In genomic region chr2:28452534-28453081, GRCh38 we compare ENCODE assay signal across 8 cellular contexts. TPM values are rescaled to one million over a fixed set of nuclear protein-coding genes. Genes with fewer than 3 reads are reported as not detected.
A peak's percentile ranks its signal among the peaks of the same experiment; 100 is the strongest.
DNase-seq lines count a peak whose midpoint lies in the region; ATAC-seq and TF ChIP-seq lines count a peak whose summit lies in the region.

No MANE protein-coding gene starts in this region.

- TF ChIP-seq CTCF in Caco-2 (IDR thresholded peaks at IDR 0.05; ENCODE audit: insufficient read depth in 1 of 2, low read depth in 1 of 2, low read length in 1 of 2, severe bottlenecking in 1 of 2, unreplicated experiment in 1 of 2) (peak; percentile 90 to 94), HFFc6 (IDR thresholded peaks at IDR 0.05) (peak; percentile 95), psoas muscle (IDR thresholded peaks at IDR 0.05) (peak; percentile 90)

- H3K27ac ChIP-seq in SJCRH30 (no peak overlapping the region), psoas muscle (no peak overlapping the region)

- POLR2A ChIA-PET in Caco-2 (lab: Charles Lee): no interaction called here

- no peaks in the 10 kb centered on the region for H3K36me3 Mint-ChIP-seq in Caco-2 (ENCODE audit: insufficient read depth, unreplicated experiment)
- H3K36me3 Mint-ChIP-seq in HFFc6 (ENCODE audit: low read depth): no peaks in the 10 kb centered on the region

- H3K4me1 ChIP-seq in Caco-2: 0 out of 2 replicates have a peak, but pooled peaks cover 4% of the 10 kb centered on the region
- 0 out of 2 replicates have a peak, but pooled peaks cover 3% of the 10 kb centered on the region for H3K4me1 ChIP-seq in SJCRH30
- H3K4me1 ChIP-seq in psoas muscle: no peaks in the 10 kb centered on the region

- H3K4me1 Mint-ChIP-seq in Caco-2 (ENCODE audit: low read depth, unreplicated experiment) (peaks cover 13% of the 10 kb centered on the region), HFFc6 (ENCODE audit: low read depth) (peaks cover 67% of the 10 kb centered on the region)

- intact Hi-C loops in Caco-2 (cut with micrococcal nuclease; ENCODE audit: unreplicated experiment): loop anchor here (1.0 to 5.0 kb wide), 3 partner anchors 33 to 749 kb away; no protein-coding TSS in a partner anchor
- intact Hi-C loops in Right ventricle myocardium superior (cut with DNase I): loop anchor here (5.0 kb wide), 2 partner anchors 695 to 750 kb away; no protein-coding TSS in a partner anchor
- intact Hi-C loops in psoas muscle (cut with DNase I): loop anchor here (1.0 to 5.0 kb wide), 4 partner anchors 698 to 750 kb away; no protein-coding TSS in a partner anchor

- no peak overlapping the region for H3K4me3 Mint-ChIP-seq in Caco-2 (ENCODE audit: unreplicated experiment)
- no peak overlapping the region for H3K4me3 Mint-ChIP-seq in HFFc6

- ATAC-seq in Right ventricle myocardium superior (ENCODE audit: poor library complexity): peak; percentile 92
- ATAC-seq in psoas muscle: peak; percentile 90 to 95 (median 94)
- ATAC-seq in HG03045 (IDR thresholded peaks at IDR 0.05; ENCODE audit: unreplicated experiment): no peak

- WGBS in psoas muscle, 3 donors: 37 to 42% (median 39%) methylated on average over 7 of the region's 7 CpGs

- H3K9me3 Mint-ChIP-seq in Caco-2 (ENCODE audit: unreplicated experiment) (no peaks in the 10 kb centered on the region), HFFc6 (no peaks in the 10 kb centered on the region)

- H3K27me3 Mint-ChIP-seq in Caco-2 (ENCODE audit: insufficient read depth, unreplicated experiment) (no peaks in the 10 kb centered on the region), HFFc6 (ENCODE audit: insufficient read depth) (no peaks in the 10 kb centered on the region; the same call in 1 of the 2 replicates)

- H3K27me3 ChIP-seq in Caco-2 (replicated peaks; ENCODE audit: control insufficient read depth, insufficient read depth, low read length) (no peaks in the 10 kb centered on the region), SJCRH30 (no peaks in the 10 kb centered on the region), psoas muscle (ENCODE audit: insufficient read depth in 3 of 3, low read length in 2 of 3) (no peaks in the 10 kb centered on the region)

- CTCF ChIA-PET in Caco-2 (lab: Charles Lee): interaction anchor here (1.4 kb wide), 1 partner anchor 33 kb away, joined by 3 read pairs; no protein-coding TSS in a partner anchor

- DNase-seq in Caco-2 (peak; percentile 72 to 84), HFFc6 (peak; percentile 21), SJCRH30 (peak; percentile 78 to 88), activated gamma-delta T cell treated with Interleukin-2 at 50 U/mL for 16 hours (peak; percentile 80), Right ventricle myocardium superior (peak; percentile 87), psoas muscle (peak; percentile 75 to 89), cerebellar nuclear complex (lab: John Stamatoyannopoulos, UW) (no peak)

- no peaks in the 10 kb centered on the region for H3K9me3 ChIP-seq in Caco-2
- no peaks in the 10 kb centered on the region for H3K9me3 ChIP-seq in SJCRH30 (replicated peaks)
- no peaks in the 10 kb centered on the region for H3K9me3 ChIP-seq in psoas muscle

- H3K4me3 ChIP-seq in Caco-2 (ENCODE audit: low read depth, low read length) (no peak overlapping the region), SJCRH30 (no peak overlapping the region), psoas muscle (no peak overlapping the region)

- H3K27ac Mint-ChIP-seq in Caco-2 (ENCODE audit: unreplicated experiment): no peak overlapping the region
- H3K27ac Mint-ChIP-seq in HFFc6: peak overlapping the region; percentile 40

- BruUV-seq in Caco-2 (replicated peaks; lab: Mats Ljungman, UMichigan): no TSS peak

- no peaks in the 10 kb centered on the region; the same call in 1 of the 2 replicates for H3K36me3 ChIP-seq in Caco-2 (ENCODE audit: control insufficient read depth, insufficient read depth, low read length)
- H3K36me3 ChIP-seq in SJCRH30: no peaks in the 10 kb centered on the region
- H3K36me3 ChIP-seq in psoas muscle (ENCODE audit: insufficient read depth in 1 of 2, low read depth in 1 of 2): no peaks in the 10 kb centered on the region

RNA-seq across cellular contexts. Expression of gene PLB1, which starts 43.3 kb away (rescaled TPM):
- total RNA-seq in Caco-2 (2022): 2.4 and 2.8 TPM in 2 replicates
- under 1 TPM; 0.36 to 0.95 (median 0.62) TPM for total RNA-seq in HFFc6 (2021; fragmentation: NEBNext Ultra II Directional; extraction: Animal tissue kit (Norgen Biotek cat#: 25700))
- total RNA-seq in SJCRH30 (2014; rRNA removed; shearing (Covaris generic)): 0.61 and 0.79 TPM in 2 replicates
- total RNA-seq in Right ventricle myocardium superior: 1.8 TPM
- total RNA-seq in psoas muscle: 1 to 10 TPM in 3 of 4 donors, under 1 TPM in 1; 0.89 to 4.9 (median 2.0) TPM
- polyA plus RNA-seq in psoas muscle: 1 to 10 TPM in 1 of 3 donors, under 1 TPM in 2; 0.63 to 1.7 (median 0.74) TPM

RNA-seq across cellular contexts. Expression of gene FOSL2, which starts 60.0 kb away (rescaled TPM):
- total RNA-seq in Caco-2 (2022) (64.6 and 70.7 TPM in 2 replicates), Right ventricle myocardium superior (45.7 TPM), psoas muscle (100 to 1,000 TPM in 3 of 4 donors, 10 to 100 TPM in 1; 52.2 to 278 (median 192) TPM)
- total RNA-seq in HFFc6 (2021; fragmentation: NEBNext Ultra II Directional; extraction: Animal tissue kit (Norgen Biotek cat#: 25700)): 100 to 1,000 TPM in 5 of 6 experiments, 10 to 100 TPM in 1; 90.1 to 128 (median 116) TPM
- total RNA-seq in SJCRH30 (2014; rRNA removed; shearing (Covaris generic)): 30.0 and 30.7 TPM in 2 replicates
- polyA plus RNA-seq in psoas muscle: 10 to 100 TPM; 20.1 to 74.7 (median 72.1) TPM

Comparison
In these comparisons a context has a peak if more than half of its experiments do, and no peak if none do; other contexts are left out.
1. DNase-seq: peak in Caco-2 (2 of 2), HFFc6 (single experiment), SJCRH30 (2 of 2), activated gamma-delta T cell treated with Interleukin-2 at 50 U/mL for 16 hours (single experiment), Right ventricle myocardium superior (single experiment) and psoas muscle (2 of 2); none in cerebellar nuclear complex (0 of 2).
2. Peak in every context shown above with its lines, with median percentiles within 50 percentile points of each other: CTCF ChIP-seq.